25 cellular contexts compared by ENCODE assay signal in genomic region chr4:3809451-3810110, GRCh38. TPM values are rescaled to one million over a fixed set of nuclear protein-coding genes. Genes with fewer than 3 reads are reported as not detected.
"Had no signal": no experiment of that assay in that cellular context is flagged by ENCODE, and none has a peak within 500 bp of the region (broad histone marks: within the 10 kb centered on the region; RNA-seq: fewer than 3 reads in every experiment).

No MANE protein-coding gene starts in this region.

- H3K36me3 Mint-ChIP-seq: activated naive CD4-positive, alpha-beta T cell treated with anti-CD3 and anti-CD28 coated beads, Interleukin-2, amount 50 U/mL, for 72 hours; brain; T-cell had no signal

- ATAC-seq: activated CD4-positive, alpha-beta T cell treated with anti-CD3 and anti-CD28 coated beads for 36 hours; activated CD8-positive, alpha-beta T cell treated with anti-CD3 and anti-CD28 coated beads, Interleukin-2, amount 10 ng/mL, durations not matched to agents 7 days and 5 days; activated naive CD4-positive, alpha-beta T cell treated with anti-CD3 and anti-CD28 coated beads, Interleukin-2, amount 50 U/mL, for 72 hours; activated naive CD8-positive, alpha-beta T cell treated with anti-CD3 and anti-CD28 coated beads, Interleukin-2, amount 50 U/mL, for 24 hours; K562; T-cell had no signal

- H3K27ac Mint-ChIP-seq: activated CD4-positive, alpha-beta T cell treated with anti-CD3 and anti-CD28 coated beads for 36 hours; activated CD8-positive, alpha-beta T cell treated with anti-CD3 and anti-CD28 coated beads, Interleukin-2, amount 10 ng/mL, durations not matched to agents 7 days and 5 days; activated naive CD8-positive, alpha-beta T cell treated with anti-CD3 and anti-CD28 coated beads, Interleukin-2, amount 50 U/mL, for 24 hours; T-cell had no signal

- H3K4me3 Mint-ChIP-seq: activated CD4-positive, alpha-beta T cell treated with anti-CD3 and anti-CD28 coated beads for 36 hours; activated CD8-positive, alpha-beta T cell treated with anti-CD3 and anti-CD28 coated beads, Interleukin-2, amount 10 ng/mL, durations not matched to agents 7 days and 5 days; activated naive CD8-positive, alpha-beta T cell treated with anti-CD3 and anti-CD28 coated beads, Interleukin-2, amount 50 U/mL, for 24 hours; brain; T-cell had no signal

- H3K4me1 Mint-ChIP-seq: activated CD4-positive, alpha-beta T cell treated with anti-CD3 and anti-CD28 coated beads for 36 hours; activated naive CD8-positive, alpha-beta T cell treated with anti-CD3 and anti-CD28 coated beads, Interleukin-2, amount 50 U/mL, for 24 hours; T-cell had no signal

- H3K9me3 Mint-ChIP-seq: activated naive CD4-positive, alpha-beta T cell treated with anti-CD3 and anti-CD28 coated beads, Interleukin-2, amount 50 U/mL, for 72 hours; activated naive CD8-positive, alpha-beta T cell treated with anti-CD3 and anti-CD28 coated beads, Interleukin-2, amount 50 U/mL, for 24 hours; T-cell had no signal

- H3K27ac ChIP-seq: cardiac muscle cell, SK-N-MC had no signal

- H3K4me3 ChIP-seq: cardiac muscle cell, K562, SK-N-MC had no signal

- DNase-seq: activated CD4-positive, alpha-beta T cell treated with anti-CD3 and anti-CD28 coated beads for 36 hours; activated CD4-positive, alpha-beta T cell treated with anti-CD3 and anti-CD28 coated beads, Interleukin-2, amount 50 U/mL, for 4 hours; activated CD8-positive, alpha-beta memory T cell treated with anti-CD3 and anti-CD28 coated beads, Interleukin-2, amount 50 U/mL, for 48 hours; activated CD8-positive, alpha-beta T cell treated with anti-CD3 and anti-CD28 coated beads, Interleukin-2, amount 10 ng/mL, durations not matched to agents 7 days and 5 days; activated naive CD8-positive, alpha-beta T cell treated with anti-CD3 and anti-CD28 coated beads, Interleukin-2, amount 50 U/mL, for 24 hours; activated T-cell treated with anti-CD3 and anti-CD28 coated beads, Interleukin-2, amount 50 U/mL, for 1 hour; amniotic stem cell; Karpas-422; MM.1S; NCI-H1417; NCI-H1930; NCI-H2171 treated with DMSO at 0.1 percent for 48 hours; NCI-H345; NCI-H510A; NCI-H526 treated with DMSO at 0.1 percent for 48 hours; T-cell; T-helper 2 cell; T1000 had no signal

- FAIRE-seq: astrocyte, K562, TTC549 had no signal

- H3K36me3 ChIP-seq: cardiac muscle cell had no signal

RNA-seq across cellular contexts. Expression of gene ADRA2C, which starts 43.4 kb away (rescaled TPM):
- total RNA-seq: activated CD4-positive, alpha-beta T cell treated with anti-CD3 and anti-CD28 coated beads for 36 hours; activated CD8-positive, alpha-beta T cell treated with anti-CD3 and anti-CD28 coated beads, Interleukin-2, amount 10 ng/mL, durations not matched to agents 7 days and 5 days had no signal
